1 cellular context compared by ENCODE assay signal in genomic region chr2:60995376-60995775, GRCh38.
TF ChIP-seq lines count a peak whose summit lies in the region.

No MANE protein-coding gene starts in this region.

TF ChIP-seq in HepG2, 621 proteins besides CTCF, POLR2A, EP300 and RAD21:
- TF ChIP-seq ZNF20 (CRISPR knock-in tag; IDR thresholded peaks at IDR 0.05) (no peak), ZNF292 (CRISPR knock-in tag; IDR thresholded peaks at IDR 0.05; ENCODE audit: borderline replicate concordance, low read depth) (no peak), MATR3 (CRISPR knock-in tag; IDR thresholded peaks at IDR 0.05) (no peak), ZNF883 (CRISPR knock-in tag; IDR thresholded peaks at IDR 0.05; ENCODE audit: not compliant biosample characterization) (no peak), CHD4 (IDR thresholded peaks at IDR 0.05; ENCODE audit: borderline replicate concordance, low read length) (no peak), ZFYVE20 (CRISPR knock-in tag; IDR thresholded peaks at IDR 0.05; ENCODE audit: borderline replicate concordance, low read depth) (no peak), MLLT10 (CRISPR knock-in tag; IDR thresholded peaks at IDR 0.05) (no peak), FOSL1 (CRISPR knock-in tag; IDR thresholded peaks at IDR 0.05; ENCODE audit: borderline replicate concordance) (no peak), HNRNPUL1 (IDR thresholded peaks at IDR 0.05; ENCODE audit: low read depth, low read length) (no peak)
